22 cellular contexts compared by ENCODE assay signal in genomic region chr5:2566280-2566679, GRCh38.
A peak's percentile ranks its signal among the peaks of the same experiment; 100 is the strongest.
DNase-seq lines count a peak whose midpoint lies in the region; ATAC-seq and TF ChIP-seq lines count a peak whose summit lies in the region.
"Had no signal": no experiment of that assay in that cellular context is flagged by ENCODE, and none has a peak within 500 bp of the region (broad histone marks: within the 10 kb centered on the region; RNA-seq: fewer than 3 reads in every experiment).

No MANE protein-coding gene starts in this region.

- H3K9me3 ChIP-seq in PC-3 (ENCODE audit: low read length) (no peaks in the 10 kb centered on the region), mammary epithelial cell (replicated peaks; ENCODE audit: insufficient read depth, low read length) (peaks cover 14% of the 10 kb centered on the region)

- no peaks in the 10 kb centered on the region for H3F3A ChIP-seq in PC-3 (ENCODE audit: low read length, unreplicated experiment)

- no peaks in the 10 kb centered on the region for H3K9me2 ChIP-seq in PC-3 (replicated peaks; ENCODE audit: low read length)

- CTCF ChIA-PET in PC-3 (lab: Charles Lee) (no interaction called here), mammary epithelial cell (lab: Charles Lee; ENCODE audit: low non-redundant PET) (no interaction called here)

- intact Hi-C loops in PC-3 (cut with micrococcal nuclease) (no loop called here), mammary epithelial cell (cut with micrococcal nuclease) (no loop called here)

- peaks cover 16% of the 10 kb centered on the region for H3K27me3 ChIP-seq in PC-3 (ENCODE audit: low read length)
- H3K27me3 ChIP-seq in mammary epithelial cell (ENCODE audit: insufficient read depth, low read length) = no peaks in the 10 kb centered on the region
- H3K27me3 ChIP-seq: BLaER1 treated with 17β-estradiol and CSF1 and Interleukin-3, amounts not matched to agents 10 nM and 100 nM had no signal

- H3K79me2 ChIP-seq in PC-3 (ENCODE audit: low read length) = no peaks in the 10 kb centered on the region
- H3K79me2 ChIP-seq in mammary epithelial cell (ENCODE audit: insufficient read depth, low read length) = no peaks in the 10 kb centered on the region

- H3K27me3 Mint-ChIP-seq in glutamatergic neuron (ENCODE audit: unreplicated experiment) = peaks cover 4% of the 10 kb centered on the region
- H3K27me3 Mint-ChIP-seq: B cell; CD4-positive, alpha-beta memory T cell; CD4-positive, CD25-positive, alpha-beta regulatory T cell; CD8-positive, alpha-beta memory T cell had no signal

- H3K27ac Mint-ChIP-seq in glutamatergic neuron (ENCODE audit: unreplicated experiment) = no peak overlapping the region
- H3K27ac Mint-ChIP-seq: B cell; CD4-positive, CD25-positive, alpha-beta regulatory T cell had no signal

- no peak overlapping the region for H3K9ac ChIP-seq in PC-3 (ENCODE audit: low read length)
- no peak overlapping the region for H3K9ac ChIP-seq in mammary epithelial cell (ENCODE audit: insufficient read depth, low read length)
- H3K9ac ChIP-seq: BLaER1 treated with 17β-estradiol and CSF1 and Interleukin-3, amounts not matched to agents 10 nM and 100 nM had no signal

- H3K4me3 ChIP-seq in PC-3 (ENCODE audit: low read length) = no peak overlapping the region
- no peak overlapping the region for H3K4me3 ChIP-seq in mammary epithelial cell (replicated peaks in 1 of 3; ENCODE audit: insufficient read depth in 1 of 3, low read depth in 2 of 3, low read length in 3 of 3)
- H3K4me3 ChIP-seq: BLaER1 treated with 17β-estradiol and CSF1 and Interleukin-3, amounts not matched to agents 10 nM and 100 nM had no signal

- no peak overlapping the region for H3K4me3 Mint-ChIP-seq in glutamatergic neuron (ENCODE audit: unreplicated experiment)
- H3K4me3 Mint-ChIP-seq: B cell; CD4-positive, alpha-beta memory T cell; CD4-positive, CD25-positive, alpha-beta regulatory T cell; CD8-positive, alpha-beta memory T cell had no signal

- no peak overlapping the region for H3K4me2 ChIP-seq in PC-3 (ENCODE audit: low read length)
- no peak overlapping the region for H3K4me2 ChIP-seq in mammary epithelial cell (ENCODE audit: insufficient read depth, low read depth, low read length)
- H3K4me2 ChIP-seq: BLaER1 treated with 17β-estradiol and CSF1 and Interleukin-3, amounts not matched to agents 10 nM and 100 nM had no signal

- H3K4me1 ChIP-seq in PC-3 (ENCODE audit: insufficient read depth, low read length) (no peaks in the 10 kb centered on the region), mammary epithelial cell (ENCODE audit: insufficient read depth, low read length) (no peaks in the 10 kb centered on the region)

- POLR2A ChIA-PET in PC-3 (lab: Charles Lee; ENCODE audit: unreplicated experiment) = no interaction called here

- WGBS in mammary epithelial cell (ENCODE audit: low coverage, missing lambda C conversion rate) = 30% methylated on average over 3 of the region's 3 CpGs

- H3K36me3 ChIP-seq in PC-3 (ENCODE audit: low read depth, low read length) (no peaks in the 10 kb centered on the region), mammary epithelial cell (ENCODE audit: insufficient read depth, low read length) (no peaks in the 10 kb centered on the region)
- H3K36me3 ChIP-seq: BLaER1 treated with 17β-estradiol and CSF1 and Interleukin-3, amounts not matched to agents 10 nM and 100 nM had no signal

- H3K36me3 Mint-ChIP-seq in glutamatergic neuron (ENCODE audit: unreplicated experiment) = peaks cover 16% of the 10 kb centered on the region
- H3K36me3 Mint-ChIP-seq: CD4-positive, alpha-beta memory T cell; CD4-positive, CD25-positive, alpha-beta regulatory T cell; CD8-positive, alpha-beta memory T cell had no signal

- dilution Hi-C loops in mammary epithelial cell (cut with HindIII; ENCODE audit: low sequenced_read_pairs) = loop anchor here (5.0 kb wide), 1 partner anchor 94 kb away; no protein-coding TSS in a partner anchor

- no peak for ATAC-seq in PC-3

- H3K4me1 Mint-ChIP-seq in glutamatergic neuron (ENCODE audit: low read depth, unreplicated experiment) = no peaks in the 10 kb centered on the region
- H3K4me1 Mint-ChIP-seq: B cell; CD4-positive, alpha-beta memory T cell; CD4-positive, CD25-positive, alpha-beta regulatory T cell; CD8-positive, alpha-beta memory T cell had no signal

- no peaks in the 10 kb centered on the region for H4K20me1 ChIP-seq in PC-3 (ENCODE audit: low read length)
- no peaks in the 10 kb centered on the region for H4K20me1 ChIP-seq in mammary epithelial cell (ENCODE audit: insufficient read depth, low read length)
- H4K20me1 ChIP-seq: BLaER1 treated with 17β-estradiol and CSF1 and Interleukin-3, amounts not matched to agents 10 nM and 100 nM had no signal

- peaks cover 7% of the 10 kb centered on the region for H3K9me3 Mint-ChIP-seq in glutamatergic neuron (ENCODE audit: unreplicated experiment)

- H2AFZ ChIP-seq in PC-3 (ENCODE audit: low read length) = no peak overlapping the region
- H2AFZ ChIP-seq in mammary epithelial cell (ENCODE audit: low read depth, low read length) = no peak overlapping the region

- in situ Hi-C loops in mammary epithelial cell (cut with MboI; ENCODE audit: low sequenced_read_pairs in 2 of 2) = no loop called here

- BruUV-seq in PC-3 (replicated peaks; lab: Mats Ljungman, UMichigan) = no TSS peak
- BruUV-seq in mammary epithelial cell (replicated peaks; lab: Mats Ljungman, UMichigan) = no TSS peak

- TF ChIP-seq CTCF in PC-3 (conservative IDR thresholded peaks at IDR 0.05; ENCODE audit: low read depth, low read length) (no peak), mammary epithelial cell (conservative IDR thresholded peaks at IDR 0.05 in 1 of 2, IDR thresholded peaks at IDR 0.05 in 1 of 2; ENCODE audit: extremely low read depth in 1 of 2, insufficient read depth in 1 of 2, low read depth in 1 of 2, low read length in 2 of 2) (no peak), glutamatergic neuron (IDR thresholded peaks at IDR 0.05; ENCODE audit: partially characterized antibody, unreplicated experiment) (no peak)

- no peak overlapping the region for H3K27ac ChIP-seq in PC-3 (ENCODE audit: low read length)
- H3K27ac ChIP-seq in mammary epithelial cell (ENCODE audit: insufficient read depth, low read depth, low read length) = no peak overlapping the region
- H3K27ac ChIP-seq: BLaER1 treated with 17β-estradiol and CSF1 and Interleukin-3, amounts not matched to agents 10 nM and 100 nM; C4-2B had no signal

- DNase-seq in Daoy (ENCODE audit: low read depth) (peak; percentile 39), HT1080 (ENCODE audit: low read depth) (peak; percentile 31), PC-3 (peak; percentile 6), mammary epithelial cell (peak; percentile 1), Ammon's horn (ENCODE audit: low spot score) (no peak), glutamatergic neuron (no peak), hippocampal formation (lab: John Stamatoyannopoulos, UW) (no peak)
- DNase-seq: 8988T; ACHN; CD4-positive, alpha-beta memory T cell; CD4-positive, CD25-positive, alpha-beta regulatory T cell; CD8-positive, alpha-beta memory T cell; COR-L47; DMS 273 treated with DMSO at 0.1 percent for 48 hours; DMS153; DMS53; DMS79; DND-41; GF-D8 had no signal

Comparison
In these comparisons a context has a peak if more than half of its experiments do, and no peak if none do; other contexts are left out.
1. DNase-seq: peak in Daoy (single experiment), HT1080 (single experiment), PC-3 (single experiment) and mammary epithelial cell (single experiment); none in Ammon's horn (single experiment), glutamatergic neuron (single experiment) and hippocampal formation (0 of 2).